ENCODE assay signal across 8 cellular contexts in genomic region chrX:130170752-130171445, GRCh38. TPM values are rescaled to one million over a fixed set of nuclear protein-coding genes. Genes with fewer than 3 reads are reported as not detected.
A peak's percentile ranks its signal among the peaks of the same experiment; 100 is the strongest.
DNase-seq lines count a peak whose midpoint lies in the region; ATAC-seq, FAIRE-seq and TF ChIP-seq lines count a peak whose summit lies in the region.

No MANE protein-coding gene starts in this region.

- peaks cover 12% of the 10 kb centered on the region for H3K79me1 ChIP-seq in trophoblast cell (ENCODE audit: low read length)

- H3K27me3 ChIP-seq in PC-3 (ENCODE audit: low read length) (no peaks in the 10 kb centered on the region), trophoblast cell (ENCODE audit: insufficient read depth, low read length) (no peaks in the 10 kb centered on the region)

- CTCF ChIA-PET in PC-3 (lab: Charles Lee) = no interaction called here

- H4K12ac ChIP-seq in trophoblast cell (ENCODE audit: low read depth, low read length) = no peak overlapping the region

- no peak overlapping the region for H3K4ac ChIP-seq in trophoblast cell (ENCODE audit: low read depth, low read length)

- peak; percentile 75 for DNase-seq in DMS 273 (lab: John Stamatoyannopoulos, UW; ENCODE audit: unreplicated experiment)
- DNase-seq in HuH-7 (ENCODE audit: low spot score) = peak; percentile 88
- no peak for DNase-seq in PC-3
- DNase-seq in activated gamma-delta T cell treated with Interleukin-2 at 50 U/mL for 16 hours = peak; percentile 55
- DNase-seq in head of caudate nucleus = peak; percentile 78 to 95 (median 89)
- peak in 1 of 2 donors; percentile 7 for DNase-seq in trophoblast cell
- no peak for DNase-seq in GM19239 (ENCODE audit: insufficient read length, low spot score)

- H2BK12ac ChIP-seq in trophoblast cell (ENCODE audit: low read length) = no peak overlapping the region

- peak overlapping the region; percentile 8 for H4K91ac ChIP-seq in trophoblast cell (ENCODE audit: low read depth, low read length)

- H4K20me1 ChIP-seq in PC-3 (ENCODE audit: low read length) = no peaks in the 10 kb centered on the region

- H4K8ac ChIP-seq in trophoblast cell (ENCODE audit: low read depth, low read length) = peak overlapping the region; percentile 1

- no peak overlapping the region for H3K14ac ChIP-seq in trophoblast cell (ENCODE audit: low read length)

- POLR2A ChIA-PET in PC-3 (lab: Charles Lee; ENCODE audit: unreplicated experiment) = no interaction called here

- peak overlapping the region; percentile 73 for H2AFZ ChIP-seq in PC-3 (ENCODE audit: low read length)
- H2AFZ ChIP-seq in trophoblast cell (ENCODE audit: insufficient read depth, low read length, poor library complexity) = no peak overlapping the region

- H3K27ac ChIP-seq in PC-3 (ENCODE audit: low read length) = no peak overlapping the region
- no peak overlapping the region for H3K27ac ChIP-seq in trophoblast cell (ENCODE audit: low read depth, low read length)

- BruUV-seq in PC-3 (replicated peaks; lab: Mats Ljungman, UMichigan) = no TSS peak

- no CpG with 5 or more reads among the region's 36 CpGs for WGBS in trophoblast cell (ENCODE audit: extremely low coverage, insufficient coverage, insufficient read length)

- no peaks in the 10 kb centered on the region for H3F3A ChIP-seq in PC-3 (ENCODE audit: low read length, unreplicated experiment)

- H3K23ac ChIP-seq in trophoblast cell (ENCODE audit: low read length) = no peak overlapping the region

- peak overlapping the region; percentile 75 for H3K4me2 ChIP-seq in PC-3 (ENCODE audit: low read length)
- H3K4me2 ChIP-seq in trophoblast cell (ENCODE audit: low read length) = peak overlapping the region; percentile 90

- H3K18ac ChIP-seq in trophoblast cell (ENCODE audit: low read length) = no peak overlapping the region

- H3K9me2 ChIP-seq in PC-3 (replicated peaks; ENCODE audit: low read length) = no peaks in the 10 kb centered on the region

- no peak overlapping the region for H2BK5ac ChIP-seq in trophoblast cell (ENCODE audit: low read depth, low read length, poor library complexity)

- H3K9ac ChIP-seq in PC-3 (ENCODE audit: low read length) = no peak overlapping the region
- no peak overlapping the region for H3K9ac ChIP-seq in trophoblast cell (ENCODE audit: low read length)

- no peak for TF ChIP-seq CTCF in PC-3 (conservative IDR thresholded peaks at IDR 0.05; ENCODE audit: low read depth, low read length)

- H3K36me3 ChIP-seq in PC-3 (ENCODE audit: low read depth, low read length) (no peaks in the 10 kb centered on the region), trophoblast cell (ENCODE audit: control insufficient read depth in 1 of 2, insufficient read depth in 2 of 2, low read length in 2 of 2) (no peaks in the 10 kb centered on the region)

- H3K4me1 ChIP-seq in PC-3 (ENCODE audit: insufficient read depth, low read length) (peaks cover 27% of the 10 kb centered on the region), trophoblast cell (ENCODE audit: control insufficient read depth in 1 of 2, insufficient read depth in 2 of 2, low read length in 2 of 2) (peaks cover 11 to 22% of the 10 kb centered on the region in 2 experiments)

- intact Hi-C loops in PC-3 (cut with micrococcal nuclease) = no loop called here
- intact Hi-C loops in head of caudate nucleus (cut with DNase I) = no loop called here

- no peak overlapping the region for H2BK120ac ChIP-seq in trophoblast cell (ENCODE audit: insufficient read depth, low read length, poor library complexity)

- H2AK5ac ChIP-seq in trophoblast cell (ENCODE audit: low read length) = no peak overlapping the region

- ATAC-seq in GM21360 (IDR thresholded peaks at IDR 0.05; ENCODE audit: unreplicated experiment) (peak; percentile 75), PC-3 (no peak)

- H3K9me3 ChIP-seq in PC-3 (ENCODE audit: low read length) (no peaks in the 10 kb centered on the region), trophoblast cell (ENCODE audit: insufficient read depth, low read depth, low read length) (no peaks in the 10 kb centered on the region)

- H3K4me3 ChIP-seq in PC-3 (ENCODE audit: low read length) (peak overlapping the region; percentile 56; the same call in 1 of the 2 replicates), trophoblast cell (ENCODE audit: low read depth, low read length) (peak overlapping the region; percentile 68)

- no peak for FAIRE-seq in GM19239 (lab: Jason Lieb, UNC)

- H3K79me2 ChIP-seq in PC-3 (ENCODE audit: low read length) (no peaks in the 10 kb centered on the region; the same call in 1 of the 2 replicates), trophoblast cell (ENCODE audit: control insufficient read depth, insufficient read depth, low read length, poor library complexity) (peaks cover 2% of the 10 kb centered on the region)

RNA-seq across cellular contexts. Expression of gene RAB33A, which starts 0.9 kb away (rescaled TPM):
- total RNA-seq in PC-3 (2014; rRNA removed) = not detected in 2 replicates
- 1.0 and 1.1 TPM in 2 replicates for polyA plus RNA-seq in trophoblast cell (2013)

RNA-seq across cellular contexts. Expression of gene AIFM1, which starts 5.3 kb away (rescaled TPM):
- total RNA-seq in PC-3 (2014; rRNA removed) = 51.8 and 57.7 TPM in 2 replicates
- polyA plus RNA-seq in trophoblast cell (2013) = 25.7 and 25.9 TPM in 2 replicates

Comparison
In these comparisons a context has a peak if more than half of its experiments do, and no peak if none do; other contexts are left out.
1. DNase-seq: peak in DMS 273 (single experiment), HuH-7 (single experiment), activated gamma-delta T cell treated with Interleukin-2 at 50 U/mL for 16 hours (single experiment) and head of caudate nucleus (42 of 42); none in PC-3 (single experiment) and GM19239 (single experiment).